8 cellular contexts compared by ENCODE assay signal in genomic region chr12:57487597-57488396, GRCh38. TPM values are rescaled to one million over a fixed set of nuclear protein-coding genes. Genes with fewer than 3 reads are reported as not detected.
DNase-seq lines count a peak whose midpoint lies in the region; ATAC-seq, FAIRE-seq and TF ChIP-seq lines count a peak whose summit lies in the region.

TSS of gene MARS1 (plus strand) at chr12:57488068. CDS start at chr12:57488091, 23 bp downstream.

- peaks cover 11% of the 10 kb centered on the region for H3K4me1 ChIP-seq in smooth muscle cell (ENCODE audit: low read depth)

- H3K27me3 ChIP-seq in bronchial epithelial cell (ENCODE audit: control insufficient read depth, insufficient read depth, low read length) (no peaks in the 10 kb centered on the region), smooth muscle cell (ENCODE audit: low read depth) (no peaks in the 10 kb centered on the region)

- H3K79me2 ChIP-seq in smooth muscle cell (ENCODE audit: low read depth), result peaks cover 27% of the 10 kb centered on the region

- H3K4me3 ChIP-seq in AG09309 (ENCODE audit: control insufficient read depth, low read depth, low read length), result peak within 1 kb of the TSS; percentile 96
- H3K4me3 ChIP-seq in WI38 (ENCODE audit: low read depth, low read length), result peak within 1 kb of the TSS; percentile 99
- peak within 1 kb of the TSS; percentile 76 for H3K4me3 ChIP-seq in bronchial epithelial cell (ENCODE audit: low read depth, low read length)
- H3K4me3 ChIP-seq in smooth muscle cell, result peak within 1 kb of the TSS; percentile 89

- TF ChIP-seq CTCF in AG09309 (IDR thresholded peaks at IDR 0.05; ENCODE audit: control insufficient read depth, insufficient read depth, low read depth, low read length, missing control alignments), result no peak
- no peak for TF ChIP-seq CTCF in WI38 (IDR thresholded peaks at IDR 0.05; ENCODE audit: low read depth, low read length)
- peak; percentile 14 for TF ChIP-seq CTCF in bronchial epithelial cell (IDR thresholded peaks at IDR 0.05; ENCODE audit: insufficient read depth, low read length, severe bottlenecking)
- no peak for TF ChIP-seq CTCF in smooth muscle cell (IDR thresholded peaks at IDR 0.05; ENCODE audit: borderline replicate concordance, insufficient read depth, poor library complexity, severe bottlenecking)

- no peaks in the 10 kb centered on the region for H3F3A ChIP-seq in smooth muscle cell (ENCODE audit: low read depth)

- peak within 1 kb of the TSS; percentile 69 for H2AFZ ChIP-seq in smooth muscle cell (ENCODE audit: low read depth)

- FAIRE-seq in bronchial epithelial cell (lab: Jason Lieb, UNC), result no peak

- H3K9me3 ChIP-seq in smooth muscle cell (replicated peaks; ENCODE audit: low read depth), result no peaks in the 10 kb centered on the region

- H3K4me2 ChIP-seq in smooth muscle cell, result peak within 1 kb of the TSS; percentile 96

- WGBS in smooth muscle cell (ENCODE audit: low lambda C conversion rate), result 17% methylated on average over 43 of the region's 47 CpGs

- DNase-seq in AG09309 (ENCODE audit: low read depth) (peak; percentile 85), NCI-H2227 treated with DMSO at 0.1 percent for 48 hours (lab: John Stamatoyannopoulos, UW) (peak; percentile 87), bronchial epithelial cell (ENCODE audit: low read depth) (peak; percentile 97), iPS-NIHi7 (ENCODE audit: extremely low spot score) (peak; percentile 92), smooth muscle cell (lab: John Stamatoyannopoulos, UW; ENCODE audit: unreplicated experiment) (peak; percentile 50)

- peaks cover 2% of the 10 kb centered on the region for H4K20me1 ChIP-seq in smooth muscle cell (ENCODE audit: low read depth)

- ATAC-seq in GM18909 (IDR thresholded peaks at IDR 0.05; ENCODE audit: poor library complexity, unreplicated experiment) (peak; percentile 97), HG03175 (IDR thresholded peaks at IDR 0.05; ENCODE audit: unreplicated experiment) (peak; percentile 98)

- H3K36me3 ChIP-seq in bronchial epithelial cell (ENCODE audit: control insufficient read depth, insufficient read depth, low read length), result peaks cover 23% of the 10 kb centered on the region
- peaks cover 10% of the 10 kb centered on the region for H3K36me3 ChIP-seq in smooth muscle cell (ENCODE audit: low read depth)

- peak within 1 kb of the TSS; percentile 90 for H3K9ac ChIP-seq in smooth muscle cell (ENCODE audit: low read depth)

- H3K27ac ChIP-seq in smooth muscle cell (ENCODE audit: low read depth), result peak within 1 kb of the TSS; percentile 61

RNA-seq across cellular contexts. Expression of gene MARS1, which starts in this region (rescaled TPM):
- total RNA-seq in bronchial epithelial cell (374 and 477 TPM in 2 replicates), smooth muscle cell (192 and 629 TPM in 2 replicates)
- 186 and 187 TPM in 2 replicates for polyA plus RNA-seq in smooth muscle cell

Comparison
In these comparisons a context has a peak if more than half of its experiments do, and no peak if none do; other contexts are left out.
1. Peak in every context shown above with its lines: DNase-seq, ATAC-seq, H3K4me3 ChIP-seq and H3K27ac ChIP-seq.